21 cellular contexts compared by ENCODE assay signal in the genomic region with DNA sequence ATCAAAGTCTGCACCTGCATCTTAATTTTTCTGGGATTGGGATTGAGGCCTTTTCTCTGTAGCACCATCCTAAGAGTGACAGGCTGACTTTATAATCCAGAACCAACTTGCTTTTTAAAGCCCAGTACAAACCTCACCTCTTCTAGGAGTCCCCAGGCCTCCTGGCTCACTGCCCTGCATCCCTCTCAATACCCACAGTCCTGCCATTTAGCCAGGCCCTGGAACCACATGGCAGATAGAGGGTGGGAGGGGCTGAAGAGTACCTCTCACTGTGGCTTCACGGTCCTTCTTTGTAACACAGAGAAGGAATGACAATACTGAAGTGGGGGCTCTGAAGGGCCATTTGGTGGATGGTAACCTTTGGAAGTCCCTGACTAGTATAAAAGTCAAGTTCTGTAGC.
DNase-seq lines count a peak whose midpoint lies in the region; ATAC-seq and TF ChIP-seq lines count a peak whose summit lies in the region.
"Had no signal": no experiment of that assay in that cellular context is flagged by ENCODE, and none has a peak within 500 bp of the region (broad histone marks: within the 10 kb centered on the region; RNA-seq: fewer than 3 reads in every experiment).

No MANE protein-coding gene starts in this region.

- H3K27ac ChIP-seq in WERI-Rb-1 (peak overlapping the region; percentile 94), prostate gland (no peak overlapping the region)
- H3K27ac ChIP-seq: BLaER1 treated with 17β-estradiol and CSF1 and Interleukin-3, amounts not matched to agents 10 nM and 100 nM; PC-9; SJSA1 had no signal

- no peaks in the 10 kb centered on the region for H3K4me1 ChIP-seq in prostate gland (replicated peaks)
- H3K4me1 ChIP-seq: BLaER1 treated with 17β-estradiol and CSF1 and Interleukin-3, amounts not matched to agents 10 nM and 100 nM; SJSA1 had no signal

- no peak for TF ChIP-seq POLR2A in prostate gland (IDR thresholded peaks at IDR 0.05)

- intact Hi-C loops in prostate gland (cut with DNase I): no loop called here

- no peak for ATAC-seq in GM18873 (IDR thresholded peaks at IDR 0.05; ENCODE audit: low FRiP score, unreplicated experiment)
- ATAC-seq: HepG2, Right ventricle myocardium inferior had no signal

- no peak overlapping the region; the same call in 1 of the 2 replicates for H3K4me3 ChIP-seq in WERI-Rb-1 (ENCODE audit: low read depth, low read length)
- no peak overlapping the region for H3K4me3 ChIP-seq in prostate gland
- H3K4me3 ChIP-seq: BLaER1 treated with 17β-estradiol and CSF1 and Interleukin-3, amounts not matched to agents 10 nM and 100 nM; K562; PC-9; SJSA1 had no signal

- H3K9me3 ChIP-seq in WERI-Rb-1 (ENCODE audit: severe bottlenecking) (no peaks in the 10 kb centered on the region), prostate gland (no peaks in the 10 kb centered on the region)
- H3K9me3 ChIP-seq: BLaER1 treated with 17β-estradiol and CSF1 and Interleukin-3, amounts not matched to agents 10 nM and 100 nM; SJSA1 had no signal

- H3K27me3 ChIP-seq in WERI-Rb-1 (ENCODE audit: insufficient read depth, low read depth, severe bottlenecking) (no peaks in the 10 kb centered on the region), prostate gland (replicated peaks; ENCODE audit: insufficient read depth) (no peaks in the 10 kb centered on the region)
- H3K27me3 ChIP-seq: BLaER1 treated with 17β-estradiol and CSF1 and Interleukin-3, amounts not matched to agents 10 nM and 100 nM; SJSA1 had no signal

- TF ChIP-seq CTCF in WERI-Rb-1 (IDR thresholded peaks at IDR 0.05; ENCODE audit: low read depth, low read length) (no peak), prostate gland (IDR thresholded peaks at IDR 0.05) (no peak)

- 88% methylated on average over 1 of the region's 1 CpG for WGBS in prostate gland

- H3K36me3 ChIP-seq in WERI-Rb-1 (peaks cover 2% of the 10 kb centered on the region), prostate gland (no peaks in the 10 kb centered on the region)
- H3K36me3 ChIP-seq: SJSA1 had no signal

- peak; percentile 32 for DNase-seq in NCI-H82 (lab: John Stamatoyannopoulos, UW)
- DNase-seq in NCI-H82 treated with DMSO at 0.1 percent for 48 hours (lab: John Stamatoyannopoulos, UW; ENCODE audit: unreplicated experiment): no peak
- peak; percentile 78 for DNase-seq in DMS79 (lab: John Stamatoyannopoulos, UW)
- peak; percentile 26 for DNase-seq in NCI-H187 treated with DMSO at 0.1 percent for 48 hours (lab: John Stamatoyannopoulos, UW)
- DNase-seq in WERI-Rb-1: no peak
- no peak for DNase-seq in NCI-H2227 treated with DMSO at 0.1 percent for 48 hours (lab: John Stamatoyannopoulos, UW)
- DNase-seq in prostate gland (ENCODE audit: low spot score): no peak
- DNase-seq: CD4-positive, alpha-beta T cell; DND-41; Kasumi-1; NCI-H1694; NCI-H2081 treated with DMSO at 0.1 percent for 48 hours; NCI-H510A; PC-9; T-helper 9 cell had no signal

Comparison
In these comparisons a context has a peak if more than half of its experiments do, and no peak if none do; other contexts are left out.
1. DNase-seq: peak in NCI-H82 (single experiment), DMS79 (single experiment) and NCI-H187 treated with DMSO at 0.1 percent for 48 hours (single experiment); none in NCI-H82 treated with DMSO at 0.1 percent for 48 hours (single experiment), WERI-Rb-1 (single experiment), NCI-H2227 treated with DMSO at 0.1 percent for 48 hours (single experiment) and prostate gland (single experiment).